ENCODE assay signal across 8 cellular contexts in the genomic region with DNA sequence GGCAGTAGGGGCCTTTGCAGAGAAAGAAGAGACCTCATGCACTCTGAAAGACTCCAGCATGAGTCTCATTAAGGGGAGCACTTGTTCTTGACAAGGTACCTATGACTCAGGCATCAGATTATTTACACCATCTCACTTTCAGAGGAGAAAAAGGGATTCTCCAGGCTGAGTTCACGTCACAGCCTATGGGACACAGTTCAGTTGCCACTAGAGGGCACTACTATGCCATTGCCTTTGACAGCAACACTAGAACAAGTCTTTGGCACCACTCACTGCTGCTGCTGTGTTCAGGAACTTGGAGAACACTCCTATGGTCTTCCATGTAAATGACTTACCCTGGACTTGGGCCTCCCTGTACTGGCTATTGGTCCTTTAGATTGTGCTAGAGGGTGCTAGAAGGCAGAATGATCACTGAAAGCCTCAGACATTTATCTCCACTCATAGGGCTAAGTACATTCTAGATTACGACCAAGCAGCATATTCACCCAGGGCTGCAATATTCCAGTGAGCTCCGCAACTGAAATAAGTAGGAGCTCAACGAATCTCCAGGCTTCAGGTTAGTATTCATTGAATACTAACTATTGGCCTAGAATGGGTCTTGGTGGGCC.
DNase-seq lines count a peak whose midpoint lies in the region; ATAC-seq and TF ChIP-seq lines count a peak whose summit lies in the region.

No MANE protein-coding gene starts in this region.

- H3F3A ChIP-seq in Loucy (ENCODE audit: low read depth): no peaks in the 10 kb centered on the region

- no peaks in the 10 kb centered on the region for H3K36me3 ChIP-seq in Loucy (ENCODE audit: insufficient read depth, low read length)
- no peaks in the 10 kb centered on the region for H3K36me3 ChIP-seq in SK-N-MC (ENCODE audit: insufficient read depth, low read length)
- no peaks in the 10 kb centered on the region for H3K36me3 ChIP-seq in trophoblast cell (ENCODE audit: control insufficient read depth in 1 of 2, insufficient read depth in 2 of 2, low read length in 2 of 2)

- H3K79me2 ChIP-seq in Loucy (ENCODE audit: insufficient read depth, low read length) (no peaks in the 10 kb centered on the region), trophoblast cell (ENCODE audit: control insufficient read depth, insufficient read depth, low read length, poor library complexity) (no peaks in the 10 kb centered on the region)

- no peaks in the 10 kb centered on the region for H4K20me1 ChIP-seq in Loucy (ENCODE audit: insufficient read depth, low read length, poor library complexity, severe bottlenecking)

- no peak overlapping the region for H3K14ac ChIP-seq in trophoblast cell (ENCODE audit: low read length)

- H2BK120ac ChIP-seq in trophoblast cell (ENCODE audit: insufficient read depth, low read length, poor library complexity): no peak overlapping the region

- H3K27me3 ChIP-seq in Loucy (ENCODE audit: insufficient read depth, low read length, poor library complexity, severe bottlenecking) (no peaks in the 10 kb centered on the region), trophoblast cell (ENCODE audit: insufficient read depth, low read length) (no peaks in the 10 kb centered on the region)

- H4K12ac ChIP-seq in trophoblast cell (ENCODE audit: low read depth, low read length): no peak overlapping the region

- H3K9me3 ChIP-seq in Loucy (ENCODE audit: insufficient read depth, low read depth, low read length): 0 out of 2 replicates have a peak, but pooled peaks cover 3% of the 10 kb centered on the region
- no peaks in the 10 kb centered on the region for H3K9me3 ChIP-seq in SK-N-MC (ENCODE audit: low read depth, low read length)
- peaks cover 2% of the 10 kb centered on the region for H3K9me3 ChIP-seq in trophoblast cell (ENCODE audit: insufficient read depth, low read depth, low read length)

- H3K4me2 ChIP-seq in Loucy (ENCODE audit: low read depth, low read length, poor library complexity, severe bottlenecking) (no peak overlapping the region), trophoblast cell (ENCODE audit: low read length) (no peak overlapping the region)

- H2AK5ac ChIP-seq in trophoblast cell (ENCODE audit: low read length): no peak overlapping the region

- no peak overlapping the region for H2BK12ac ChIP-seq in trophoblast cell (ENCODE audit: low read length)

- no peak overlapping the region for H3K18ac ChIP-seq in trophoblast cell (ENCODE audit: low read length)

- no peak overlapping the region for H3K9ac ChIP-seq in Loucy (ENCODE audit: low read depth, low read length, poor library complexity, severe bottlenecking)
- H3K9ac ChIP-seq in SK-N-MC (ENCODE audit: insufficient read length): no peak overlapping the region
- H3K9ac ChIP-seq in trophoblast cell (ENCODE audit: low read length): no peak overlapping the region

- DNase-seq in SK-N-MC (ENCODE audit: low read depth, low spot score) (peak; percentile 34), fibroblast of pulmonary artery (ENCODE audit: low read depth) (peak; percentile 66), trophoblast cell (peak; percentile 5 to 70), GM19240 (ENCODE audit: insufficient read length, low spot score) (no peak), germinal center (ENCODE audit: low spot score) (no peak)

- peak; percentile 54 for ATAC-seq in GM18498 (IDR thresholded peaks at IDR 0.05; ENCODE audit: unreplicated experiment)

- H3K9me2 ChIP-seq in Loucy (replicated peaks; ENCODE audit: low read depth, low read length): no peaks in the 10 kb centered on the region

- H4K91ac ChIP-seq in trophoblast cell (ENCODE audit: low read depth, low read length): no peak overlapping the region

- H2AFZ ChIP-seq in Loucy (ENCODE audit: low read length) (no peak overlapping the region), trophoblast cell (ENCODE audit: insufficient read depth, low read length, poor library complexity) (no peak overlapping the region)

- no peak overlapping the region for H2BK5ac ChIP-seq in trophoblast cell (ENCODE audit: low read depth, low read length, poor library complexity)

- WGBS in trophoblast cell (ENCODE audit: extremely low coverage, insufficient coverage, insufficient read length): no CpG with 5 or more reads among the region's 4 CpGs

- no peaks in the 10 kb centered on the region for H3K79me1 ChIP-seq in trophoblast cell (ENCODE audit: low read length)

- no peak overlapping the region for H3K23ac ChIP-seq in trophoblast cell (ENCODE audit: low read length)

- H3K27ac ChIP-seq in C4-2B (no peak overlapping the region), SK-N-MC (no peak overlapping the region), trophoblast cell (ENCODE audit: low read depth, low read length) (no peak overlapping the region)

- no peak overlapping the region for H3K4ac ChIP-seq in trophoblast cell (ENCODE audit: low read depth, low read length)

- TF ChIP-seq CTCF in C4-2B (conservative IDR thresholded peaks at IDR 0.05): peak; percentile 92
- TF ChIP-seq CTCF in Loucy (conservative IDR thresholded peaks at IDR 0.05; ENCODE audit: low read length): peak; percentile 79
- peak; percentile 72 for TF ChIP-seq CTCF in fibroblast of pulmonary artery (IDR thresholded peaks at IDR 0.05; ENCODE audit: low read length, missing control alignments)

- no peak overlapping the region for H4K8ac ChIP-seq in trophoblast cell (ENCODE audit: low read depth, low read length)

- H3K4me3 ChIP-seq in Loucy (ENCODE audit: low read length, poor library complexity, severe bottlenecking) (no peak overlapping the region), SK-N-MC (no peak overlapping the region), fibroblast of pulmonary artery (replicated peaks; ENCODE audit: low read depth, low read length) (no peak overlapping the region), trophoblast cell (ENCODE audit: low read depth, low read length) (no peak overlapping the region)

- H3K4me1 ChIP-seq in Loucy (ENCODE audit: insufficient read depth, low read length, poor library complexity, severe bottlenecking): no peaks in the 10 kb centered on the region
- no peaks in the 10 kb centered on the region for H3K4me1 ChIP-seq in trophoblast cell (ENCODE audit: control insufficient read depth in 1 of 2, insufficient read depth in 2 of 2, low read length in 2 of 2)

Comparison
In these comparisons a context has a peak if more than half of its experiments do, and no peak if none do; other contexts are left out.
1. DNase-seq: peak in SK-N-MC (single experiment), fibroblast of pulmonary artery (single experiment) and trophoblast cell (2 of 2); none in GM19240 (single experiment) and germinal center (single experiment).
2. Peak in every context shown above with its lines, with median percentiles within 50 percentile points of each other: CTCF ChIP-seq.